32 cellular contexts compared by ENCODE assay signal in genomic region chr19:56877069-56877715, GRCh38. TPM values are rescaled to one million over a fixed set of nuclear protein-coding genes. Genes with fewer than 3 reads are reported as not detected.
"Had no signal": no experiment of that assay in that cellular context is flagged by ENCODE, and none has a peak within 500 bp of the region (broad histone marks: within the 10 kb centered on the region; RNA-seq: fewer than 3 reads in every experiment).

No MANE protein-coding gene starts in this region.

- ATAC-seq: naive thymus-derived CD4-positive, alpha-beta T cell; natural killer cell; pancreas; right cardiac atrium; sciatic nerve; stimulated activated memory B cell treated with anti-CD40 and anti-IgM and Interleukin-4, amounts not matched to agents 10 μg/mL and 1 μg/mL and 100 μg/mL, for 72 hours; stimulated activated naive CD8-positive, alpha-beta T cell treated with anti-CD3 and anti-CD28 coated beads, Interleukin-15, amount 100 ng/mL, for 72 hours; stimulated activated naive CD8-positive, alpha-beta T cell treated with anti-CD3 and anti-CD28 coated beads, Interleukin-15, Interleukin-2, amounts not matched to agents 100 U/mL and 50 U/mL, for 24 hours; upper lobe of right lung had no signal

- H3K4me1 Mint-ChIP-seq: naive thymus-derived CD4-positive, alpha-beta T cell; natural killer cell; nephron; neural progenitor cell; stimulated activated memory B cell treated with anti-CD40 and anti-IgM and Interleukin-4, amounts not matched to agents 10 μg/mL and 1 μg/mL and 100 μg/mL, for 72 hours; stimulated activated naive CD8-positive, alpha-beta T cell treated with anti-CD3 and anti-CD28 coated beads, Interleukin-15, amount 100 ng/mL, for 72 hours had no signal

- H2AFZ ChIP-seq: neural progenitor cell had no signal

- H3K4me3 ChIP-seq: neural progenitor cell, pancreas, prostate gland, skin epidermis, smooth muscle cell, spleen, suprapubic skin, testis, tibial artery, transverse colon, upper lobe of right lung, uterus had no signal

- DNase-seq: naive thymus-derived CD4-positive, alpha-beta T cell; natural killer cell; occipital lobe; pancreas; right cardiac atrium; spleen; stimulated activated CD4-positive, alpha-beta T cell treated with anti-CD3 and anti-CD28 coated beads, Interleukin-12 subunit alpha, Interleukin-12 subunit beta, amount 100 ng/mL, for 4 hours; stimulated activated CD4-positive, alpha-beta T cell treated with anti-CD3 and anti-CD28 coated beads, Interleukin-1b, Interleukin-23, amount 100 ng/mL, for 48 hours; stimulated activated CD4-positive, alpha-beta T cell treated with anti-CD3 and anti-CD28 coated beads, Interleukin-4, amount 100 ng/mL, for 1 hour; stimulated activated CD4-positive, alpha-beta T cell treated with anti-CD3 and anti-CD28 coated beads, Interleukin-4, amount 100 ng/mL, for 4 hours; stimulated activated CD8-positive, alpha-beta memory T cell treated with anti-CD3 and anti-CD28 coated beads, Interleukin-4, amount 100 ng/mL, for 48 hours; stimulated activated naive CD4-positive, alpha-beta T cell; stimulated activated naive CD8-positive, alpha-beta T cell treated with anti-CD3 and anti-CD28 coated beads, Interleukin-15, amount 100 ng/mL, for 72 hours; stimulated activated naive CD8-positive, alpha-beta T cell treated with anti-CD3 and anti-CD28 coated beads, Interleukin-15, Interleukin-2, amounts not matched to agents 100 U/mL and 50 U/mL, for 24 hours; substantia nigra; testis; tibial artery; transverse colon; upper lobe of right lung; uterus had no signal

- H3K36me3 ChIP-seq: neural progenitor cell, pancreas, prostate gland, spleen, suprapubic skin, tibial artery, transverse colon, upper lobe of right lung, uterus had no signal

- H3K4me3 Mint-ChIP-seq: naive thymus-derived CD4-positive, alpha-beta T cell; natural killer cell; nephron; neural progenitor cell; stimulated activated memory B cell treated with anti-CD40 and anti-IgM and Interleukin-4, amounts not matched to agents 10 μg/mL and 1 μg/mL and 100 μg/mL, for 72 hours; stimulated activated naive CD8-positive, alpha-beta T cell treated with anti-CD3 and anti-CD28 coated beads, Interleukin-15, amount 100 ng/mL, for 72 hours; type B pancreatic cell had no signal

- H3K27me3 Mint-ChIP-seq: stimulated activated memory B cell treated with anti-CD40 and anti-IgM and Interleukin-4, amounts not matched to agents 10 μg/mL and 1 μg/mL and 100 μg/mL, for 72 hours; stimulated activated naive CD8-positive, alpha-beta T cell treated with anti-CD3 and anti-CD28 coated beads, Interleukin-15, amount 100 ng/mL, for 72 hours; type B pancreatic cell had no signal

- H3K4me2 ChIP-seq: neural progenitor cell, smooth muscle cell had no signal

- H3K4me1 ChIP-seq: neural progenitor cell, pancreas, prostate gland, spleen, suprapubic skin, testis, tibial artery, transverse colon, upper lobe of right lung, uterus had no signal

- H3K9me3 ChIP-seq: pancreas, prostate gland, testis, uterus had no signal

- H3K36me3 Mint-ChIP-seq: stimulated activated memory B cell treated with anti-CD40 and anti-IgM and Interleukin-4, amounts not matched to agents 10 μg/mL and 1 μg/mL and 100 μg/mL, for 72 hours; type B pancreatic cell had no signal

- H3K27ac Mint-ChIP-seq: naive thymus-derived CD4-positive, alpha-beta T cell; natural killer cell; nephron; neural progenitor cell; stimulated activated memory B cell treated with anti-CD40 and anti-IgM and Interleukin-4, amounts not matched to agents 10 μg/mL and 1 μg/mL and 100 μg/mL, for 72 hours; stimulated activated naive CD8-positive, alpha-beta T cell treated with anti-CD3 and anti-CD28 coated beads, Interleukin-15, amount 100 ng/mL, for 72 hours; type B pancreatic cell had no signal

- H3K27me3 ChIP-seq: neural progenitor cell, pancreas, spleen, suprapubic skin, testis, tibial artery, transverse colon, upper lobe of right lung, uterus had no signal

- H3K9ac ChIP-seq: neural progenitor cell had no signal

- H3K27ac ChIP-seq: neural progenitor cell, pancreas, prostate gland, skin epidermis, spleen, suprapubic skin, testis, tibial artery, transverse colon, upper lobe of right lung, uterus had no signal

RNA-seq across cellular contexts. Expression of gene PEG3, which starts 36.7 kb away (rescaled TPM):
- total RNA-seq: natural killer cell had no signal
- polyA plus RNA-seq: naive thymus-derived CD4-positive, alpha-beta T cell; smooth muscle cell had no signal

RNA-seq across cellular contexts. Expression of gene ZIM2, which starts 36.7 kb away (rescaled TPM):
- total RNA-seq: naive thymus-derived CD4-positive, alpha-beta T cell; natural killer cell; osteoblast; pulmonary artery endothelial cell; smooth muscle cell; upper lobe of right lung had no signal
- polyA plus RNA-seq: naive thymus-derived CD4-positive, alpha-beta T cell; neural cell; smooth muscle cell; spleen had no signal
